In genomic region chr11:46393231-46393616, GRCh38 we compare ENCODE assay signal across 13 cellular contexts. TPM values are rescaled to one million over a fixed set of nuclear protein-coding genes. Genes with fewer than 3 reads are reported as not detected.
DNase-seq lines count a peak whose midpoint lies in the region; ATAC-seq and TF ChIP-seq lines count a peak whose summit lies in the region.
"Had no signal": no experiment of that assay in that cellular context is flagged by ENCODE, and none has a peak within 500 bp of the region (broad histone marks: within the 10 kb centered on the region; RNA-seq: fewer than 3 reads in every experiment).

No MANE protein-coding gene starts in this region.

- peaks cover 4% of the 10 kb centered on the region for H3K36me3 Mint-ChIP-seq in activated naive CD4-positive, alpha-beta T cell treated with anti-CD3 and anti-CD28 coated beads, Interleukin-2, amount 50 U/mL, for 24 hours
- peaks cover 7 to 12% of the 10 kb centered on the region in 2 donors for H3K36me3 Mint-ChIP-seq in activated naive CD4-positive, alpha-beta T cell treated with anti-CD3 and anti-CD28 coated beads, Interleukin-2, amount 50 U/mL, for 72 hours
- peaks cover 12% of the 10 kb centered on the region for H3K36me3 Mint-ChIP-seq in activated CD8-positive, alpha-beta T cell treated with anti-CD3 and anti-CD28 coated beads, Interleukin-2, amount 10 ng/mL, durations not matched to agents 7 days and 5 days (ENCODE audit: low read depth)

- peaks cover 18% of the 10 kb centered on the region for H3K4me1 Mint-ChIP-seq in activated naive CD4-positive, alpha-beta T cell treated with anti-CD3 and anti-CD28 coated beads, Interleukin-2, amount 50 U/mL, for 24 hours
- peaks cover 24% of the 10 kb centered on the region for H3K4me1 Mint-ChIP-seq in activated CD8-positive, alpha-beta T cell treated with anti-CD3 and anti-CD28 coated beads, Interleukin-2, amount 10 ng/mL, durations not matched to agents 7 days and 5 days (ENCODE audit: low read depth)

- H3K4me1 ChIP-seq in iPS-20b (ENCODE audit: insufficient read depth, low read length) = peaks cover 9% of the 10 kb centered on the region; the same call in 1 of the 2 replicates
- H3K4me1 ChIP-seq in suprapubic skin = peaks cover 43% of the 10 kb centered on the region
- H3K4me1 ChIP-seq: BE2C had no signal

- H3K4me3 ChIP-seq in iPS-20b (ENCODE audit: low read length) (peak overlapping the region; percentile 74), suprapubic skin (peak overlapping the region; percentile 54)

- H3K36me3 ChIP-seq in iPS-20b (ENCODE audit: insufficient read depth, low read depth, low read length) (peaks cover 16% of the 10 kb centered on the region), suprapubic skin (peaks cover 20% of the 10 kb centered on the region)
- H3K36me3 ChIP-seq: BE2C had no signal

- TF ChIP-seq POLR2A in suprapubic skin (IDR thresholded peaks at IDR 0.05) = no peak

- no peak for TF ChIP-seq EP300 in suprapubic skin (IDR thresholded peaks at IDR 0.05)

- CTCF ChIA-PET in activated CD8-positive, alpha-beta T cell treated with anti-CD3 and anti-CD28 coated beads, Interleukin-2, amount 10 ng/mL, durations not matched to agents 7 days and 5 days (lab: Charles Lee) = interaction anchor here (1.5 kb wide), 1 partner anchor 136 kb away, joined by 5 read pairs; no protein-coding TSS in a partner anchor

- 60% methylated on average over 4 of the region's 4 CpGs for WGBS in suprapubic skin

- H3K9ac ChIP-seq in iPS-20b (ENCODE audit: low read depth, low read length) = no peak overlapping the region

- no peak overlapping the region for H3K27ac Mint-ChIP-seq in activated naive CD4-positive, alpha-beta T cell treated with anti-CD3 and anti-CD28 coated beads, Interleukin-2, amount 50 U/mL, for 24 hours
- H3K27ac Mint-ChIP-seq in activated naive CD4-positive, alpha-beta T cell treated with anti-CD3 and anti-CD28 coated beads, Interleukin-2, amount 50 U/mL, for 72 hours = peak overlapping the region in 1 of 2 donors; percentile 55
- H3K27ac Mint-ChIP-seq in activated CD8-positive, alpha-beta T cell treated with anti-CD3 and anti-CD28 coated beads, Interleukin-2, amount 10 ng/mL, durations not matched to agents 7 days and 5 days = no peak overlapping the region

- H3K27ac ChIP-seq in iPS-20b (ENCODE audit: low read length) (no peak overlapping the region), suprapubic skin (no peak overlapping the region)
- H3K27ac ChIP-seq: esophagus muscularis mucosa, vagina had no signal

- no peaks in the 10 kb centered on the region for H3K9me3 Mint-ChIP-seq in activated naive CD4-positive, alpha-beta T cell treated with anti-CD3 and anti-CD28 coated beads, Interleukin-2, amount 50 U/mL, for 24 hours
- no peaks in the 10 kb centered on the region for H3K9me3 Mint-ChIP-seq in activated naive CD4-positive, alpha-beta T cell treated with anti-CD3 and anti-CD28 coated beads, Interleukin-2, amount 50 U/mL, for 72 hours
- H3K9me3 Mint-ChIP-seq in activated CD8-positive, alpha-beta T cell treated with anti-CD3 and anti-CD28 coated beads, Interleukin-2, amount 10 ng/mL, durations not matched to agents 7 days and 5 days (ENCODE audit: insufficient read depth) = no peaks in the 10 kb centered on the region

- ATAC-seq in activated naive CD4-positive, alpha-beta T cell treated with anti-CD3 and anti-CD28 coated beads, Interleukin-2, amount 50 U/mL, for 72 hours = no peak
- no peak for ATAC-seq in activated CD8-positive, alpha-beta T cell treated with anti-CD3 and anti-CD28 coated beads, Interleukin-2, amount 10 ng/mL, durations not matched to agents 7 days and 5 days
- ATAC-seq in GM21737 (IDR thresholded peaks at IDR 0.05; ENCODE audit: unreplicated experiment) (no peak), HG02852 (IDR thresholded peaks at IDR 0.05; ENCODE audit: unreplicated experiment) (no peak), HG02763 (IDR thresholded peaks at IDR 0.05; ENCODE audit: unreplicated experiment) (no peak)

- POLR2A ChIA-PET in activated CD8-positive, alpha-beta T cell treated with anti-CD3 and anti-CD28 coated beads, Interleukin-2, amount 10 ng/mL, durations not matched to agents 7 days and 5 days (lab: Charles Lee) = no interaction called here

- H3K9me3 ChIP-seq in iPS-20b (ENCODE audit: insufficient read depth, low read depth, low read length) = no peaks in the 10 kb centered on the region; the same call in 1 of the 2 replicates
- no peaks in the 10 kb centered on the region for H3K9me3 ChIP-seq in suprapubic skin
- H3K9me3 ChIP-seq: BE2C, esophagus muscularis mucosa, vagina had no signal

- peaks cover 16% of the 10 kb centered on the region for H3K27me3 Mint-ChIP-seq in activated naive CD4-positive, alpha-beta T cell treated with anti-CD3 and anti-CD28 coated beads, Interleukin-2, amount 50 U/mL, for 24 hours
- peaks cover 38% of the 10 kb centered on the region for H3K27me3 Mint-ChIP-seq in activated CD8-positive, alpha-beta T cell treated with anti-CD3 and anti-CD28 coated beads, Interleukin-2, amount 10 ng/mL, durations not matched to agents 7 days and 5 days (ENCODE audit: low read depth)

- no peak for DNase-seq in activated naive CD4-positive, alpha-beta T cell treated with anti-CD3 and anti-CD28 coated beads, Interleukin-2, amount 50 U/mL, for 72 hours (ENCODE audit: low spot score in 2 of 2)
- DNase-seq in activated CD8-positive, alpha-beta T cell treated with anti-CD3 and anti-CD28 coated beads, Interleukin-2, amount 10 ng/mL, durations not matched to agents 7 days and 5 days = no peak
- no peak for DNase-seq in suprapubic skin (ENCODE audit: low spot score in 2 of 2)
- DNase-seq: BE2C had no signal

- peak overlapping the region; percentile 68 for H3K4me3 Mint-ChIP-seq in activated naive CD4-positive, alpha-beta T cell treated with anti-CD3 and anti-CD28 coated beads, Interleukin-2, amount 50 U/mL, for 24 hours
- H3K4me3 Mint-ChIP-seq in activated CD8-positive, alpha-beta T cell treated with anti-CD3 and anti-CD28 coated beads, Interleukin-2, amount 10 ng/mL, durations not matched to agents 7 days and 5 days = peak overlapping the region; percentile 66

- H3K27me3 ChIP-seq in iPS-20b (ENCODE audit: insufficient read depth, low read length) (peaks cover 57% of the 10 kb centered on the region), suprapubic skin (peaks cover 43% of the 10 kb centered on the region)

- TF ChIP-seq CTCF in suprapubic skin (IDR thresholded peaks at IDR 0.05) = no peak

RNA-seq across cellular contexts. Expression of gene CHRM4, which starts 1.6 kb away (rescaled TPM):
- total RNA-seq in activated naive CD4-positive, alpha-beta T cell treated with anti-CD3 and anti-CD28 coated beads, Interleukin-2, amount 50 U/mL, for 72 hours = under 1 TPM in 1 of 2 donors, not detected in 1; 0.64 TPM
- total RNA-seq in activated CD8-positive, alpha-beta T cell treated with anti-CD3 and anti-CD28 coated beads, Interleukin-2, amount 10 ng/mL, durations not matched to agents 7 days and 5 days = under 1 TPM; 0.37 TPM
- 1 to 10 TPM in 3 of 4 donors, under 1 TPM in 1; 0.80 to 3.0 (median 2.6) TPM for total RNA-seq in suprapubic skin
- total RNA-seq: renal cortical epithelial cell, RPMI7951, vagina had no signal

RNA-seq across cellular contexts. Expression of gene MDK, which starts 11.8 kb away (rescaled TPM):
- total RNA-seq in activated naive CD4-positive, alpha-beta T cell treated with anti-CD3 and anti-CD28 coated beads, Interleukin-2, amount 50 U/mL, for 72 hours = 10 to 100 TPM in 1 of 2 donors, 1 to 10 TPM in 1; 5.8 to 14.8 TPM
- total RNA-seq in activated CD8-positive, alpha-beta T cell treated with anti-CD3 and anti-CD28 coated beads, Interleukin-2, amount 10 ng/mL, durations not matched to agents 7 days and 5 days = 1 to 10 TPM; 6.9 to 7.4 TPM
- total RNA-seq in suprapubic skin = 10 to 100 TPM in 3 of 4 donors, 1 to 10 TPM in 1; 9.1 to 22.6 (median 13.9) TPM

RNA-seq across cellular contexts. Expression of gene DGKZ, which starts 46.0 kb away (rescaled TPM):
- total RNA-seq in activated naive CD4-positive, alpha-beta T cell treated with anti-CD3 and anti-CD28 coated beads, Interleukin-2, amount 50 U/mL, for 72 hours = 100 to 1,000 TPM in 1 of 2 donors, 10 to 100 TPM in 1; 88.0 to 108 TPM
- total RNA-seq in activated CD8-positive, alpha-beta T cell treated with anti-CD3 and anti-CD28 coated beads, Interleukin-2, amount 10 ng/mL, durations not matched to agents 7 days and 5 days = 100 to 1,000 TPM; 151 to 152 TPM
- total RNA-seq in suprapubic skin = 10 to 100 TPM; 60.5 to 91.0 (median 73.4) TPM
